ENCODE assay signal across 7 cellular contexts in the genomic region with DNA sequence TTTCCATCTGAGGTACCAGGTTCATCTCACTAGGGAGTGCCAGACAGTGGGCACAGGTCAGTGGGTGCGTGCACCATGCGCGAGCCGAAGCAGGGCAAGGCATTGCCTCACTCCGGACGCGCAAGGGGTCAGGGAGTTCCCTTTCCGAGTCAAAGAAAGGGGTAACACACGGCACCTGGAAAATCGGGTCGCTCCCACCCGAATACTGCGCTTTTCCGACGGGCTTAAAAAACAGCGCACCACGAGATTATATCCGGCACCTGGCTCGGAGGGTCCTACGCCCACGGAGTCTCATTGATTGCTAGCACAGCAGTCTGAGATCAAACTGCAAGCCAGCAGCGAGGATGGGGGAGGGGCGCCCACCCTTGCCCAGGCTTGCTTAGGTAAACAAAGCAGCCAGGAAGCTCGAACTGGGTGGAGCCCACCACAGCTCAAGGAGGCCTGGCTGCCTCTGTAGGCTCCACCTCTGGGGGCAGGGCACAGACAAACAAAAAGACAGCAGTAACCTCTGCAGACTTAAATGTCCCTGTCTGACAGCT.
DNase-seq lines count a peak whose midpoint lies in the region; ATAC-seq and TF ChIP-seq lines count a peak whose summit lies in the region.
"Not testable (repeated sequence)": the region's sequence is repeated elsewhere in the genome, so short reads cannot be mapped to it uniquely, and the experiment has no call there.

No MANE protein-coding gene starts in this region.

- not testable (repeated sequence) for H2BK15ac ChIP-seq in H9 (ENCODE audit: low read depth, low read length)

- H3K79me1 ChIP-seq in H9 (ENCODE audit: insufficient read depth, low read depth, low read length, poor library complexity, severe bottlenecking) = not testable (repeated sequence)

- not testable (repeated sequence) for H3K9me3 Mint-ChIP-seq in H9; glutamatergic neuron (ENCODE audit: unreplicated experiment)
- H3K9me3 Mint-ChIP-seq in nephron progenitor cell = peaks cover 15% of the 10 kb centered on the region

- not testable (repeated sequence) for H2BK120ac ChIP-seq in H9 (ENCODE audit: low read depth, low read length, poor library complexity, severe bottlenecking)

- H3K23ac ChIP-seq in H9 (ENCODE audit: insufficient read length, low read depth, low read length) = not testable (repeated sequence)

- H4K8ac ChIP-seq in H9 (replicated peaks; ENCODE audit: insufficient read length, low read depth, low read length) = not testable (repeated sequence)

- H3K23me2 ChIP-seq in H9 (ENCODE audit: insufficient read length, low read depth, low read length, poor library complexity, severe bottlenecking) = not testable (repeated sequence)

- not testable (repeated sequence) for H3K9ac ChIP-seq in H9 (ENCODE audit: extremely low read depth, insufficient read length, low read length)

- WGBS in H9 (ENCODE audit: extremely low coverage, insufficient read length, low lambda C conversion rate) = no CpG with 5 or more reads among the region's 24 CpGs
- WGBS in spleen, 5 donors = 81 to 89% (median 86%) methylated on average over 22 to 24 of the region's 24 CpGs

- not testable (repeated sequence) for H2AFZ ChIP-seq in H9 (ENCODE audit: low read length)

- H3K27ac ChIP-seq in H9 (ENCODE audit: insufficient read length, low read depth, low read length); RWPE2 (ENCODE audit: poor library complexity, severe bottlenecking); spleen: not testable (repeated sequence)

- H3K4ac ChIP-seq in H9 (ENCODE audit: low read depth, low read length) = not testable (repeated sequence)

- H3K4me3 ChIP-seq in RWPE2 (ENCODE audit: severe bottlenecking) = peak overlapping the region; percentile 9
- H3K4me3 ChIP-seq in iPS-18c (ENCODE audit: insufficient read depth, low read depth, low read length) = peak overlapping the region; percentile 20; the same call in 1 of the 2 replicates
- not testable (repeated sequence) for H3K4me3 ChIP-seq in spleen

- H3K4me1 ChIP-seq in H9 (ENCODE audit: insufficient read depth, low read length); RWPE2 (ENCODE audit: insufficient read depth, poor library complexity, severe bottlenecking); spleen: not testable (repeated sequence)

- H3K27me3 ChIP-seq in H9 (ENCODE audit: insufficient read depth, low read length); RWPE2 (ENCODE audit: insufficient read depth, poor library complexity, severe bottlenecking); spleen (replicated peaks in 1 of 7): not testable (repeated sequence)

- not testable (repeated sequence) for ATAC-seq in RWPE2 (ENCODE audit: low read depth)

- not testable (repeated sequence) for H4K5ac ChIP-seq in H9 (ENCODE audit: insufficient read length, low read depth, low read length)

- H3K4me1 Mint-ChIP-seq in H9 = peaks cover 9 to 10% of the 10 kb centered on the region in 2 experiments
- not testable (repeated sequence) for H3K4me1 Mint-ChIP-seq in glutamatergic neuron (ENCODE audit: low read depth, unreplicated experiment); nephron progenitor cell

- DNase-seq in H9 (peak; percentile 58), NCI-H2171 (lab: John Stamatoyannopoulos, UW) (peak; percentile 8), glutamatergic neuron (peak; percentile 20), nephron progenitor cell (peak; percentile 35), spleen (peak; percentile 61)
- DNase-seq in RWPE2 (ENCODE audit: low spot score) = not testable (repeated sequence)

- not testable (repeated sequence) for H4K91ac ChIP-seq in H9 (ENCODE audit: insufficient read length, low read depth, low read length)

- not testable (repeated sequence) for H3K27me3 Mint-ChIP-seq in H9 (ENCODE audit: low read depth); glutamatergic neuron (ENCODE audit: unreplicated experiment); nephron progenitor cell (ENCODE audit: low read depth, poor library complexity)

- peak overlapping the region; percentile 84; the same call in 1 of the 2 replicates for H3K14ac ChIP-seq in H9 (ENCODE audit: insufficient read depth, low read length)

- H3K18ac ChIP-seq in H9 (ENCODE audit: insufficient read length, low read depth, low read length) = not testable (repeated sequence)

- H3T11ph ChIP-seq in H9 (ENCODE audit: low read length) = not testable (repeated sequence)

- H3K27ac Mint-ChIP-seq in H9 = peak overlapping the region in 2 of 3 experiments; percentile 67 to 86; a peak in 3 of 7 replicates
- not testable (repeated sequence) for H3K27ac Mint-ChIP-seq in glutamatergic neuron (ENCODE audit: unreplicated experiment); nephron progenitor cell

- not testable (repeated sequence) for H2AK5ac ChIP-seq in H9 (ENCODE audit: insufficient read length, low read length)

- not testable (repeated sequence) for H3K36me3 Mint-ChIP-seq in H9 (ENCODE audit: insufficient read depth in 1 of 3, low read depth in 3 of 3); glutamatergic neuron (ENCODE audit: unreplicated experiment); nephron progenitor cell (ENCODE audit: low read depth)

- H2BK5ac ChIP-seq in H9 (ENCODE audit: insufficient read length, low read length) = not testable (repeated sequence)

- not testable (repeated sequence) for H3K36me3 ChIP-seq in RWPE2 (ENCODE audit: low read depth); spleen

- TF ChIP-seq CTCF in H9 (conservative IDR thresholded peaks at IDR 0.05); RWPE2 (IDR thresholded peaks at IDR 0.05; ENCODE audit: poor library complexity, severe bottlenecking); glutamatergic neuron (IDR thresholded peaks at IDR 0.05; ENCODE audit: partially characterized antibody, unreplicated experiment); nephron progenitor cell (IDR thresholded peaks at IDR 0.05); spleen (IDR thresholded peaks at IDR 0.05 in 8 of 11, conservative IDR thresholded peaks at IDR 0.05 in 3 of 11): not testable (repeated sequence)

- H2BK20ac ChIP-seq in H9 (ENCODE audit: low read depth, low read length, poor library complexity, severe bottlenecking) = not testable (repeated sequence)

- not testable (repeated sequence) for H3K9me3 ChIP-seq in H9 (ENCODE audit: control insufficient read depth, low read depth, low read length); RWPE2 (ENCODE audit: severe bottlenecking); iPS-18c (ENCODE audit: control insufficient read depth, insufficient read depth, low read length)
- H3K9me3 ChIP-seq in spleen = peaks cover 0 to 11% (median 0%) of the 10 kb centered on the region in 8 donors

- not testable (repeated sequence) for TF ChIP-seq POLR2A in spleen (IDR thresholded peaks at IDR 0.05)

- not testable (repeated sequence) for H3K4me2 ChIP-seq in H9 (ENCODE audit: insufficient read depth, insufficient read length, low read length)

- intact Hi-C loops in spleen (cut with DNase I; ENCODE audit: low total_unique reads) = not testable (repeated sequence)

- not testable (repeated sequence) for H4K20me1 ChIP-seq in H9 (ENCODE audit: control insufficient read depth, insufficient read depth, insufficient read length)

- H3K56ac ChIP-seq in H9 (ENCODE audit: insufficient read length, low read depth, low read length) = not testable (repeated sequence)

- H3K4me3 Mint-ChIP-seq in H9 = peak overlapping the region; percentile 32 to 63; a peak in 3 of 5 replicates
- H3K4me3 Mint-ChIP-seq in glutamatergic neuron (ENCODE audit: unreplicated experiment); nephron progenitor cell: not testable (repeated sequence)

- H2BK12ac ChIP-seq in H9 (ENCODE audit: insufficient read length, low read depth, low read length) = not testable (repeated sequence)

- not testable (repeated sequence) for H3K79me2 ChIP-seq in H9 (ENCODE audit: insufficient read depth, low read length)
